19 cellular contexts compared by ENCODE assay signal in genomic region chr5:1544294-1545010, GRCh38. TPM values are rescaled to one million over a fixed set of nuclear protein-coding genes. Genes with fewer than 3 reads are reported as not detected.
DNase-seq lines count a peak whose midpoint lies in the region; ATAC-seq and TF ChIP-seq lines count a peak whose summit lies in the region.
"Had no signal": no experiment of that assay in that cellular context is flagged by ENCODE, and none has a peak within 500 bp of the region (broad histone marks: within the 10 kb centered on the region; RNA-seq: fewer than 3 reads in every experiment).

No MANE protein-coding gene starts in this region.

- ATAC-seq in Panc1 (0 out of 2 replicates have a peak, but pooled peaks have one; percentile 14), GM18519 (IDR thresholded peaks at IDR 0.05; ENCODE audit: low FRiP score, unreplicated experiment) (no peak), HG03571 (IDR thresholded peaks at IDR 0.05; ENCODE audit: unreplicated experiment) (no peak)
- ATAC-seq: activated naive CD8-positive, alpha-beta T cell treated with anti-CD3 and anti-CD28 coated beads, Interleukin-2, amount 50 U/mL, for 24 hours had no signal

- POLR2A ChIA-PET in Panc1 (lab: Charles Lee) = no interaction called here

- DNase-seq in Ammon's horn (ENCODE audit: low spot score) (peak; percentile 2), Panc1 (ENCODE audit: low read depth, low spot score) (no peak), islet precursor cell (peak; percentile 51), sigmoid colon (peak; percentile 40), NCI-H1417 treated with DMSO at 0.1 percent for 48 hours (lab: John Stamatoyannopoulos, UW) (no peak), NCI-H226 (no peak)
- DNase-seq: activated naive CD8-positive, alpha-beta T cell treated with anti-CD3 and anti-CD28 coated beads, Interleukin-2, amount 50 U/mL, for 24 hours; brain microvascular endothelial cell; CD8-positive, alpha-beta memory T cell; cortex of kidney; NCI-H187 treated with DMSO at 0.1 percent for 48 hours; NCI-H2227 treated with DMSO at 0.1 percent for 48 hours; NCI-H774; OCI-M1; SIG-M5; substantia nigra had no signal

- CTCF ChIA-PET in Panc1 (lab: Charles Lee) = no interaction called here

- H3K27ac ChIP-seq in Panc1 (ENCODE audit: low read length) (no peak overlapping the region), sigmoid colon (no peak overlapping the region)
- H3K27ac ChIP-seq: brain microvascular endothelial cell, KMS-11 had no signal

- no TSS peak for BruUV-seq in Panc1 (replicated peaks; lab: Mats Ljungman, UMichigan)

- in situ Hi-C loops in Panc1 (cut with HindIII; ENCODE audit: low pct_unique_long_range_greater_than_20kb, low sequenced_read_pairs) = no loop called here

- no peaks in the 10 kb centered on the region for H3K27me3 ChIP-seq in Panc1 (ENCODE audit: control insufficient read depth, insufficient read depth, low read length)
- peaks cover 0 to 12% (median 0%) of the 10 kb centered on the region in 3 donors for H3K27me3 ChIP-seq in sigmoid colon

- TF ChIP-seq EP300 in sigmoid colon (IDR thresholded peaks at IDR 0.05) = no peak

- TF ChIP-seq CTCF in Panc1 (IDR thresholded peaks at IDR 0.05) (no peak), sigmoid colon (IDR thresholded peaks at IDR 0.05) (no peak)

- intact Hi-C loops in Panc1 (cut with micrococcal nuclease; ENCODE audit: unreplicated experiment) = no loop called here
- intact Hi-C loops in sigmoid colon (cut with DNase I) = no loop called here

- H3K36me3 ChIP-seq in Panc1 (ENCODE audit: control insufficient read depth, insufficient read depth, low read length) (no peaks in the 10 kb centered on the region), sigmoid colon (no peaks in the 10 kb centered on the region)
- H3K36me3 ChIP-seq: brain microvascular endothelial cell had no signal

- H3K4me3 ChIP-seq in Panc1 (ENCODE audit: low read depth in 2 of 2, low read length in 2 of 2) = no peak overlapping the region
- no peak overlapping the region for H3K4me3 ChIP-seq in sigmoid colon

- WGBS in sigmoid colon, 2 donors = 91 to 95% methylated on average over 12 of the region's 12 CpGs

- no peak for TF ChIP-seq POLR2A in sigmoid colon (IDR thresholded peaks at IDR 0.05)

- H3K4me1 ChIP-seq in Panc1 (ENCODE audit: control insufficient read depth, insufficient read depth, low read length) = 0 out of 2 replicates have a peak, but pooled peaks cover 3% of the 10 kb centered on the region
- H3K4me1 ChIP-seq in sigmoid colon = peaks cover 0 to 15% (median 3%) of the 10 kb centered on the region in 4 donors

- H3K9me3 ChIP-seq in Panc1 (ENCODE audit: control insufficient read depth, insufficient read depth, low read depth, low read length) = no peaks in the 10 kb centered on the region
- H3K9me3 ChIP-seq in sigmoid colon = no peaks in the 10 kb centered on the region

RNA-seq across cellular contexts. Expression of gene LPCAT1, which starts 20.7 kb away (rescaled TPM):
- 59.8 TPM for total RNA-seq in Panc1 (2021; ENCODE audit: unreplicated experiment)
- 64.2 TPM for polyA plus RNA-seq in Panc1 (2012; ENCODE audit: insufficient read length)
- total RNA-seq in sigmoid colon = 10 to 100 TPM; 20.6 to 24.3 (median 22.3) TPM
- 10 to 100 TPM in 1 of 3 donors, 1 to 10 TPM in 2; 4.2 to 35.1 (median 7.8) TPM for polyA plus RNA-seq in sigmoid colon

Comparison
In these comparisons a context has a peak if more than half of its experiments do, and no peak if none do; other contexts are left out.
1. DNase-seq: peak in Ammon's horn (single experiment), islet precursor cell (single experiment) and sigmoid colon (single experiment); none in Panc1 (single experiment), NCI-H1417 treated with DMSO at 0.1 percent for 48 hours (single experiment) and NCI-H226 (single experiment).